In the genomic region with DNA sequence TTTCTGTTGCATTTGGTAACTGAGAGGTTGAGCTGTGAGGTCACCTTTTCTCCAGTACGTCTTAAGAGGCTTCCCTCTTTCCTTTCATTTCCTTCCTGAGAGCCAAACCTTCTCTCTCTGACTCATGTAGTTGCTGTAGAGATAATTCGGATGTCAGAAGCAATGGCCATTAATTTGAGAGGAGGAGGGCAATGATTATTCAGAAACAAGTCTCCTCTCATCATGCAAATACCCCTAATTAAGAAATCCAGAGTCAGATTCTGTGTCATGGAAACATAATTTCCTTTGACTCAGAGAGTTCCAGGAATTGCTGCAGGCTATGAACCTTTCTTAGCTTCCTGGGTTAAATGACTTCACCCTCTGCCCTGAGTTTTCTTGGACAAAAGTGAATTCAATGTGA, we compare ENCODE assay signal across 16 cellular contexts. TPM values are rescaled to one million over a fixed set of nuclear protein-coding genes. Genes with fewer than 3 reads are reported as not detected.
DNase-seq lines count a peak whose midpoint lies in the region; ATAC-seq and TF ChIP-seq lines count a peak whose summit lies in the region.
"Had no signal": no experiment of that assay in that cellular context is flagged by ENCODE, and none has a peak within 500 bp of the region (broad histone marks: within the 10 kb centered on the region; RNA-seq: fewer than 3 reads in every experiment).

No MANE protein-coding gene starts in this region.

- no peaks in the 10 kb centered on the region for H3K27me3 ChIP-seq in foreskin keratinocyte
- H3K27me3 ChIP-seq: heart right ventricle had no signal

- H3K27ac ChIP-seq in foreskin keratinocyte: peak overlapping the region; percentile 86
- H3K27ac ChIP-seq: 22Rv1, KMS-11 had no signal

- peaks cover 18% of the 10 kb centered on the region for H3K36me3 Mint-ChIP-seq in activated naive CD8-positive, alpha-beta T cell treated with anti-CD3 and anti-CD28 coated beads for 36 hours

- no peak for TF ChIP-seq CTCF in foreskin keratinocyte (conservative IDR thresholded peaks at IDR 0.05)

- no peaks in the 10 kb centered on the region for H3K27me3 Mint-ChIP-seq in activated naive CD8-positive, alpha-beta T cell treated with anti-CD3 and anti-CD28 coated beads for 36 hours
- H3K27me3 Mint-ChIP-seq: activated B cell treated with CpG ODN at 0.5 μM for 24 hours had no signal

- ATAC-seq in foreskin keratinocyte: peak; percentile 93
- no peak for ATAC-seq in HG02840 (IDR thresholded peaks at IDR 0.05; ENCODE audit: low FRiP score, unreplicated experiment)
- ATAC-seq: HCT116 had no signal

- peaks cover 23% of the 10 kb centered on the region for H3K4me1 ChIP-seq in foreskin keratinocyte

- peaks cover 23% of the 10 kb centered on the region for H3K4me1 Mint-ChIP-seq in activated naive CD8-positive, alpha-beta T cell treated with anti-CD3 and anti-CD28 coated beads for 36 hours
- H3K4me1 Mint-ChIP-seq: activated B cell treated with CpG ODN at 0.5 μM for 24 hours had no signal

- peak overlapping the region; percentile 29 for H3K27ac Mint-ChIP-seq in activated naive CD8-positive, alpha-beta T cell treated with anti-CD3 and anti-CD28 coated beads for 36 hours
- H3K27ac Mint-ChIP-seq: activated B cell treated with CpG ODN at 0.5 μM for 24 hours had no signal

- DNase-seq in NOMO-1 treated with DMSO at 0.1 percent for 48 hours (lab: John Stamatoyannopoulos, UW; ENCODE audit: unreplicated experiment): peak; percentile 6
- no peak for DNase-seq in NOMO-1 treated with dmso at 0.1 percent for 144 hours (lab: John Stamatoyannopoulos, UW; ENCODE audit: unreplicated experiment)
- no peak for DNase-seq in activated naive CD8-positive, alpha-beta T cell treated with anti-CD3 and anti-CD28 coated beads for 36 hours
- DNase-seq in foreskin keratinocyte: peak; percentile 96 to 98
- peak; percentile 88 for DNase-seq in stromal cell of bone marrow (ENCODE audit: low read depth)
- no peak for DNase-seq in SHP77 treated with DMSO at 0.1 percent for 48 hours (lab: John Stamatoyannopoulos, UW)
- no peak for DNase-seq in stimulated activated CD4-positive, alpha-beta T cell treated with anti-CD3 and anti-CD28 coated beads, Interleukin-2, amount 100 ng/mL, for 48 hours
- DNase-seq: activated B cell treated with CpG ODN at 0.5 μM for 24 hours, GDM1, heart right ventricle, NCI-H2171, Right ventricle myocardium superior had no signal

- no peak overlapping the region for H3K4me3 Mint-ChIP-seq in activated naive CD8-positive, alpha-beta T cell treated with anti-CD3 and anti-CD28 coated beads for 36 hours
- H3K4me3 Mint-ChIP-seq: activated B cell treated with CpG ODN at 0.5 μM for 24 hours had no signal

- H3K9me3 Mint-ChIP-seq in activated naive CD8-positive, alpha-beta T cell treated with anti-CD3 and anti-CD28 coated beads for 36 hours: peaks cover 23% of the 10 kb centered on the region

RNA-seq across cellular contexts. Expression of a gene that starts 59.0 kb away (rescaled TPM):
- total RNA-seq in activated naive CD8-positive, alpha-beta T cell treated with anti-CD3 and anti-CD28 coated beads for 36 hours: 10 to 100 TPM; 33.0 to 34.2 TPM
- total RNA-seq in foreskin keratinocyte: 92.4 and 96.0 TPM in 2 replicates
- polyA plus RNA-seq in foreskin keratinocyte: 34.6 and 37.2 TPM in 2 replicates

Comparison
In these comparisons a context has a peak if more than half of its experiments do, and no peak if none do; other contexts are left out.
1. DNase-seq: peak in NOMO-1 treated with DMSO at 0.1 percent for 48 hours (single experiment), foreskin keratinocyte (2 of 2) and stromal cell of bone marrow (single experiment); none in NOMO-1 treated with dmso at 0.1 percent for 144 hours (single experiment), activated naive CD8-positive, alpha-beta T cell treated with anti-CD3 and anti-CD28 coated beads for 36 hours (single experiment), SHP77 treated with DMSO at 0.1 percent for 48 hours (single experiment) and stimulated activated CD4-positive, alpha-beta T cell treated with anti-CD3 and anti-CD28 coated beads, Interleukin-2, amount 100 ng/mL, for 48 hours (0 of 2).